ENCODE assay signal across 8 cellular contexts in genomic region chr12:132828706-132829534, GRCh38.
DNase-seq lines count a peak whose midpoint lies in the region; ATAC-seq and TF ChIP-seq lines count a peak whose summit lies in the region.

TSS of gene GOLGA3 (minus strand) at chr12:132828869. CDS start at chr12:132822128, 6,741 bp downstream.

- in situ Hi-C loops in astrocyte of the cerebellum (cut with HindIII; ENCODE audit: low sequenced_read_pairs) = no loop called here

- H3K4me3 ChIP-seq in astrocyte of the cerebellum (ENCODE audit: low read depth, low read length) = peak within 1 kb of the TSS; percentile 97

- ATAC-seq in GM18511 (IDR thresholded peaks at IDR 0.05; ENCODE audit: unreplicated experiment) (peak; percentile 95), HG03025 (IDR thresholded peaks at IDR 0.05; ENCODE audit: low FRiP score, unreplicated experiment) (peak; percentile 90)

- DNase-seq in NCI-H2081 (lab: John Stamatoyannopoulos, UW) = peak; percentile 95
- DNase-seq in T-helper 9 cell = peak; percentile 97
- DNase-seq in astrocyte of the cerebellum (ENCODE audit: low read depth) = peak; percentile 82
- DNase-seq in hippocampal formation (lab: John Stamatoyannopoulos, UW) = peak; percentile 75 to 85
- DNase-seq in retina = peak; percentile 97
- DNase-seq in cerebellar nuclear complex (lab: John Stamatoyannopoulos, UW) = no peak

- no peak for TF ChIP-seq CTCF in astrocyte of the cerebellum (IDR thresholded peaks at IDR 0.05; ENCODE audit: low read depth, low read length, missing control alignments)

Comparison
In these comparisons a context has a peak if more than half of its experiments do, and no peak if none do; other contexts are left out.
1. DNase-seq: peak in NCI-H2081 (2 of 2), T-helper 9 cell (single experiment), astrocyte of the cerebellum (single experiment), hippocampal formation (2 of 2) and retina (single experiment); none in cerebellar nuclear complex (0 of 2).